In the genomic region with DNA sequence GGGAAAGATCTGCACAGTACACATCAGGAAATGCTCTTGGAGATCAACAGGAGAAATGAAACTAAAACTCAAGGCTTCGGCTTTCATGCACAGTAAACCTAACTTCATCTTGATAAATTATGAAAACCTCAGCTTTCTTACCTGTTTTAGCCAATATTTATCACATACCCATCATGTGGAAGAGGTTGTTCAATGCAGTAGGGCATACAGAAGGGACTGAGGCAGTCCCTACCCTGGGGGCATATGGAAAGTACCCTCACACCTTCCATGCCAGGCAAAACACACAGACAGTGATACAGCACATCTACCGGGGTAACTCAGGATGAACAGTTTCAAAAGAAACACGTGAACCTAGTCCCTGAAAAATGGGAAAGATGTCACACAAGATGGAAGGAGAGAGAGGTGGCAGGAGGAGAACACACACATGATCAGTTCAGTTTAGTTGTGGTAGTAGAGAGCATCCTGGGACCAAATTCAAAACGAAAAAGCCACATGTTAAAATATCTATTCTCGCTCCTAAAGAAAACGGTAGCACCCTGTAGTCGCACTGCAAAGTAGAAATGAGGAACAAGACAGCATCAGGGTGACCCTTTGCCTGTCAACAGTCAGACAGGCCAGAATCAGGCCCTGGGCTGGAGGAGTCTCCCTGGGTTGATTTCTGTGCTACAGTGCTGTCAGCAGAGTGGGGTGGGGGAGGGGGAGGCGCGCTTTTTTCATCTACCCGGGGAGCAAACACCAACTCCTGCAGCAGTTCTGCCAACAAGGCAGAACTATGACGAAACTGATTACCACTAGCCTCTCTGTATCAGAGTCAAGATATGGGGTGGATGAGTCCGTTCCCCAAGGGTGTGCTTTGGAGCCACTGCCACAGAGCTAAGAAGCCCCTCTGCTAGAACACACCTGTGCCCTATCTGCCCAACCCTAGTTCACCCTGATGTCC, we compare ENCODE assay signal across 8 cellular contexts. TPM values are rescaled to one million over a fixed set of nuclear protein-coding genes. Genes with fewer than 3 reads are reported as not detected.
A peak's percentile ranks its signal among the peaks of the same experiment; 100 is the strongest.
DNase-seq lines count a peak whose midpoint lies in the region; ATAC-seq and TF ChIP-seq lines count a peak whose summit lies in the region.

No MANE protein-coding gene starts in this region.

- no peaks in the 10 kb centered on the region for H3K27me3 ChIP-seq in HUES6 (ENCODE audit: control insufficient read depth, insufficient read depth, low read length)
- H3K27me3 ChIP-seq in duodenal mucosa (ENCODE audit: control insufficient read depth in 1 of 2, insufficient read depth in 2 of 2, low read length in 2 of 2), result no peaks in the 10 kb centered on the region
- H3K27me3 ChIP-seq in mononuclear cell (ENCODE audit: insufficient read depth, low read length), result no peaks in the 10 kb centered on the region
- H3K27me3 ChIP-seq in tibial nerve, result no peaks in the 10 kb centered on the region

- H3K4me1 ChIP-seq in HUES6 (ENCODE audit: control insufficient read depth, insufficient read depth, low read length) (peaks cover 9% of the 10 kb centered on the region; the same call in 1 of the 2 replicates), duodenal mucosa (ENCODE audit: control insufficient read depth in 1 of 2, insufficient read depth in 2 of 2, low read length in 2 of 2) (peaks cover 24% of the 10 kb centered on the region in 2 donors), mononuclear cell (ENCODE audit: insufficient read depth, low read length) (peaks cover 70% of the 10 kb centered on the region), tibial nerve (peaks cover 0 to 54% (median 25%) of the 10 kb centered on the region in 4 donors)

- peak overlapping the region; percentile 99 for H3K4me3 ChIP-seq in HUES6 (ENCODE audit: low read depth, low read length)
- H3K4me3 ChIP-seq in duodenal mucosa (ENCODE audit: low read depth in 1 of 2, low read length in 2 of 2), result peak overlapping the region; percentile 80 to 85
- peak overlapping the region; percentile 73 for H3K4me3 ChIP-seq in mononuclear cell (ENCODE audit: low read length)
- H3K4me3 ChIP-seq in tibial nerve, result peak overlapping the region; percentile 76 to 98 (median 96)

- 15 to 18% methylated on average over 12 of the region's 12 CpGs for WGBS in tibial nerve, 2 donors

- DNase-seq in CD1c-positive myeloid dendritic cell (ENCODE audit: extremely low spot score) (peak; percentile 54), T-helper 9 cell (peak; percentile 29), tibial nerve (ENCODE audit: low spot score in 2 of 2) (no peak)

- H3K36me3 ChIP-seq in HUES6 (ENCODE audit: control insufficient read depth, insufficient read depth, low read length) (peaks cover 10% of the 10 kb centered on the region), duodenal mucosa (ENCODE audit: control insufficient read depth in 1 of 2, insufficient read depth in 2 of 2, low read length in 2 of 2) (peaks cover 5 to 9% of the 10 kb centered on the region in 2 donors), tibial nerve (peaks cover 0 to 22% (median 0%) of the 10 kb centered on the region in 3 donors)

- ATAC-seq in HG03196 (IDR thresholded peaks at IDR 0.05; ENCODE audit: unreplicated experiment), result no peak
- ATAC-seq in GM18520 (IDR thresholded peaks at IDR 0.05; ENCODE audit: unreplicated experiment), result no peak

- no peak for TF ChIP-seq EP300 in tibial nerve (IDR thresholded peaks at IDR 0.05)

- H3K9me3 ChIP-seq in HUES6 (ENCODE audit: control insufficient read depth, insufficient read depth, low read depth, low read length) (no peaks in the 10 kb centered on the region), duodenal mucosa (ENCODE audit: control insufficient read depth in 1 of 2, low read length in 2 of 2) (no peaks in the 10 kb centered on the region), mononuclear cell (ENCODE audit: low read depth, low read length) (no peaks in the 10 kb centered on the region), tibial nerve (no peaks in the 10 kb centered on the region)

- TF ChIP-seq CTCF in tibial nerve (IDR thresholded peaks at IDR 0.05), result no peak

- no peak for TF ChIP-seq POLR2A in tibial nerve (IDR thresholded peaks at IDR 0.05)

- H3K9ac ChIP-seq in HUES6 (ENCODE audit: low read length) (peak overlapping the region; percentile 90), duodenal mucosa (ENCODE audit: low read depth in 1 of 2, low read length in 2 of 2) (peak overlapping the region; percentile 81 to 90)

- H3K27ac ChIP-seq in HUES6 (ENCODE audit: low read depth, low read length) (no peak overlapping the region), duodenal mucosa (ENCODE audit: low read depth, low read length) (peak overlapping the region; percentile 52), tibial nerve (peak overlapping the region in 3 of 4 donors; percentile 60 to 99 (median 69))

RNA-seq across cellular contexts. Expression of gene HIRA, which starts 1.3 kb away (rescaled TPM):
- total RNA-seq in mononuclear cell (11.0 TPM), tibial nerve (10 to 100 TPM; 18.8 to 31.6 (median 24.7) TPM)

RNA-seq across cellular contexts. Expression of gene MRPL40, which starts 2.1 kb away (rescaled TPM):
- total RNA-seq in mononuclear cell (10.0 TPM), tibial nerve (10 to 100 TPM; 11.4 to 37.8 (median 23.8) TPM)

RNA-seq across cellular contexts. Expression of gene C22orf39, which starts 17.3 kb away (rescaled TPM):
- total RNA-seq in mononuclear cell (14.4 TPM), tibial nerve (100 to 1,000 TPM in 1 of 4 donors, 10 to 100 TPM in 3; 58.5 to 101 (median 75.1) TPM)

RNA-seq across cellular contexts. Expression of gene UFD1, which starts 48.8 kb away (rescaled TPM):
- 64.6 TPM for total RNA-seq in mononuclear cell
- 10 to 100 TPM; 26.9 to 38.1 (median 30.1) TPM for total RNA-seq in tibial nerve

RNA-seq across cellular contexts. Expression of gene CDC45, which starts 49.5 kb away (rescaled TPM):
- total RNA-seq in mononuclear cell (0.42 TPM), tibial nerve (under 1 TPM in 1 of 4 donors, not detected in 3; 0.98 TPM)

Comparison
In these comparisons a context has a peak if more than half of its experiments do, and no peak if none do; other contexts are left out.
1. DNase-seq: peak in CD1c-positive myeloid dendritic cell (single experiment) and T-helper 9 cell (single experiment); none in tibial nerve (0 of 2).
2. Peak in every context shown above with its lines, with median percentiles within 50 percentile points of each other: H3K4me3 ChIP-seq.